Comparison of ENCODE assay signal across 15 cellular contexts in the genomic region with DNA sequence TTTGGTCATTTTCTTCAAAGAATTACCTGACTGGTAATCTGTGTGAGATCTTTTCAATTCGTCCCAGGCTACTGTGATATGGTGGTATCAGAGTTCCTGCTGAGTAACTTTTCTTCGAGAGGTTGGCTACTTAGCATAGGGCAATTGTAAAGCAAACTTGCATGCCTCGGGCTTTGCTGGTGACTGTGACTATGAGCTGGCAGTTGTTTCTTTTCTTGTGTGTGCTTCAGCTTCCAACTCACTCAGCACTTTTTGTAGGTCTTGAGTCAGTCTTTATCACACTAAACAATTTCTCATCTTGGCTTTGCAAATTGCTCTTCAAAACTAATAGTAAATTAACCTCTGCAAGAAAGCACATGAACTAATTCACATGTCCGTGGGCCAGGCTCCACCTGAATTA. TPM values are rescaled to one million over a fixed set of nuclear protein-coding genes. Genes with fewer than 3 reads are reported as not detected.
DNase-seq lines count a peak whose midpoint lies in the region; ATAC-seq and TF ChIP-seq lines count a peak whose summit lies in the region.
"Had no signal": no experiment of that assay in that cellular context is flagged by ENCODE, and none has a peak within 500 bp of the region (broad histone marks: within the 10 kb centered on the region; RNA-seq: fewer than 3 reads in every experiment).

No MANE protein-coding gene starts in this region.

- ATAC-seq in GM23338, result peak; percentile 58
- ATAC-seq in RWPE2 (ENCODE audit: low read depth), result peak; percentile 53
- ATAC-seq: lower lobe of right lung had no signal

- H3K4me3 Mint-ChIP-seq in GM23338, result no peak overlapping the region

- H3F3A ChIP-seq in GM23338 (replicated peaks; ENCODE audit: low read depth), result no peaks in the 10 kb centered on the region

- no peaks in the 10 kb centered on the region; the same call in 2 of the 3 replicates for H3K9me3 Mint-ChIP-seq in GM23338

- H3K9me2 ChIP-seq in GM23338 (ENCODE audit: insufficient read depth), result 0 out of 2 replicates have a peak, but pooled peaks cover 7% of the 10 kb centered on the region

- H3K27me3 ChIP-seq in GM23338 (ENCODE audit: insufficient read depth) (no peaks in the 10 kb centered on the region), RWPE2 (ENCODE audit: insufficient read depth, poor library complexity, severe bottlenecking) (no peaks in the 10 kb centered on the region), fibroblast of lung (ENCODE audit: control insufficient read depth, insufficient read depth, low read length) (no peaks in the 10 kb centered on the region)

- no peak overlapping the region for H3K27ac Mint-ChIP-seq in GM23338

- peaks cover 8% of the 10 kb centered on the region for H3K27me3 Mint-ChIP-seq in GM23338 (ENCODE audit: insufficient read depth, low read depth, poor library complexity)

- no peaks in the 10 kb centered on the region for H3K79me2 ChIP-seq in GM23338 (replicated peaks; ENCODE audit: insufficient read depth)
- H3K79me2 ChIP-seq in fibroblast of lung (ENCODE audit: control insufficient read depth, insufficient read depth, low read length), result no peaks in the 10 kb centered on the region

- no peak overlapping the region for H3K9ac ChIP-seq in fibroblast of lung (ENCODE audit: insufficient read depth, low read length)
- H3K9ac ChIP-seq: KMS-11 had no signal

- H3K4me1 ChIP-seq in GM23338 (ENCODE audit: insufficient read depth) (peaks cover 27% of the 10 kb centered on the region), RWPE2 (ENCODE audit: insufficient read depth, poor library complexity, severe bottlenecking) (peaks cover 30% of the 10 kb centered on the region), fibroblast of lung (ENCODE audit: control insufficient read depth, extremely low read depth, insufficient read depth, low read length) (peaks cover 8% of the 10 kb centered on the region)

- H3K36me3 Mint-ChIP-seq in GM23338 (ENCODE audit: low read depth), result no peaks in the 10 kb centered on the region; the same call in 2 of the 3 replicates

- no peak overlapping the region for H3K27ac ChIP-seq in GM23338 (ENCODE audit: low read depth)
- no peak overlapping the region for H3K27ac ChIP-seq in RWPE2 (ENCODE audit: poor library complexity, severe bottlenecking)
- no peak overlapping the region for H3K27ac ChIP-seq in fibroblast of lung (ENCODE audit: insufficient read depth, low read length)
- H3K27ac ChIP-seq: KMS-11, lower lobe of right lung, SK-N-MC, skin epidermis had no signal

- no peak overlapping the region for H3K4me3 ChIP-seq in GM23338
- no peak overlapping the region for H3K4me3 ChIP-seq in RWPE2 (ENCODE audit: severe bottlenecking)
- H3K4me3 ChIP-seq in fibroblast of lung (replicated peaks in 1 of 4; ENCODE audit: control extremely low read depth in 1 of 4, insufficient read depth in 1 of 4, low read depth in 3 of 4, low read length in 4 of 4), result no peak overlapping the region
- no peak overlapping the region for H3K4me3 ChIP-seq in retinal pigment epithelial cell (ENCODE audit: low read length)
- H3K4me3 ChIP-seq: lower lobe of right lung, SK-N-MC, skin epidermis had no signal

- peaks cover 38% of the 10 kb centered on the region for H3K4me1 Mint-ChIP-seq in GM23338

- H2AFZ ChIP-seq in GM23338, result no peak overlapping the region
- H2AFZ ChIP-seq in fibroblast of lung (ENCODE audit: low read length), result no peak overlapping the region

- TF ChIP-seq CTCF in GM23338 (conservative IDR thresholded peaks at IDR 0.05; ENCODE audit: low read depth in 2 of 2) (no peak), RWPE2 (IDR thresholded peaks at IDR 0.05; ENCODE audit: poor library complexity, severe bottlenecking) (no peak), fibroblast of lung (conservative IDR thresholded peaks at IDR 0.05 in 1 of 2, IDR thresholded peaks at IDR 0.05 in 1 of 2; ENCODE audit: low read depth in 1 of 2, low read length in 2 of 2) (no peak), retinal pigment epithelial cell (conservative IDR thresholded peaks at IDR 0.05; ENCODE audit: low read depth, low read length) (no peak)

- H3K4me2 ChIP-seq in GM23338, result no peak overlapping the region
- H3K4me2 ChIP-seq in fibroblast of lung (ENCODE audit: extremely low read depth, insufficient read depth, low read length), result no peak overlapping the region
- H3K4me2 ChIP-seq: KMS-11 had no signal

- no peaks in the 10 kb centered on the region for H3K36me3 ChIP-seq in GM23338 (ENCODE audit: insufficient read depth)
- H3K36me3 ChIP-seq in RWPE2 (ENCODE audit: low read depth), result no peaks in the 10 kb centered on the region
- H3K36me3 ChIP-seq in fibroblast of lung (ENCODE audit: control insufficient read depth, insufficient read depth, low read length), result no peaks in the 10 kb centered on the region
- H3K36me3 ChIP-seq: lower lobe of right lung had no signal

- peak; percentile 28 for DNase-seq in GM23338 (ENCODE audit: low spot score)
- no peak for DNase-seq in RWPE2 (ENCODE audit: low spot score)
- peak; percentile 34 to 78 for DNase-seq in fibroblast of lung (ENCODE audit: low read depth in 2 of 2)
- DNase-seq in retinal pigment epithelial cell (ENCODE audit: low read depth), result peak; percentile 54
- DNase-seq in NCI-H1694 (lab: John Stamatoyannopoulos, UW), result no peak
- DNase-seq in NOMO-1 treated with dmso at 0.1 percent for 144 hours (lab: John Stamatoyannopoulos, UW; ENCODE audit: unreplicated experiment), result no peak
- DNase-seq in HK-2 (ENCODE audit: unreplicated experiment), result no peak
- no peak for DNase-seq in midbrain (lab: John Stamatoyannopoulos, UW)
- DNase-seq: head of caudate nucleus, lower lobe of right lung, NCI-H2081, substantia nigra had no signal

- H3K9me3 ChIP-seq in RWPE2 (ENCODE audit: severe bottlenecking) (peaks cover 3% of the 10 kb centered on the region), fibroblast of lung (ENCODE audit: control insufficient read depth, insufficient read depth, low read depth, low read length) (no peaks in the 10 kb centered on the region)
- H3K9me3 ChIP-seq: lower lobe of right lung had no signal

- H4K20me1 ChIP-seq in GM23338 (replicated peaks; ENCODE audit: insufficient read depth) (no peaks in the 10 kb centered on the region), fibroblast of lung (ENCODE audit: control insufficient read depth, extremely low read depth, insufficient read depth, low read length) (no peaks in the 10 kb centered on the region)

TF ChIP-seq in GM23338, 12 proteins besides CTCF, POLR2A, EP300 and RAD21 (continues in another document):
- TF ChIP-seq NANOG (IDR thresholded peaks at IDR 0.05; ENCODE audit: borderline replicate concordance) (no peak), STAT1 (IDR thresholded peaks at IDR 0.05; ENCODE audit: unreplicated experiment) (no peak)

RNA-seq across cellular contexts. Expression of a gene that starts 44.3 kb away (rescaled TPM):
- total RNA-seq in GM23338 (2014; rRNA removed; shearing (Covaris generic)), result 15.5 and 17.4 TPM in 2 replicates
- 8.5 and 9.6 TPM in 2 replicates for polyA plus RNA-seq in GM23338 (2016; fragmentation: Nextera tagmentation; extraction: Ambion mirVana)
- 0.51 TPM in 1 of 2 replicates, not detected in the other for total RNA-seq in fibroblast of lung
- polyA plus RNA-seq in fibroblast of lung, result 0.43 TPM in 1 of 2 replicates, not detected in the other
- polyA plus RNA-seq in fibroblast of lung (2012), result 0.90 TPM in 1 of 2 replicates, not detected in the other
- not detected in 2 replicates for polyA minus RNA-seq in fibroblast of lung (ENCODE audit: low replicate concordance)

Comparison
In these comparisons a context has a peak if more than half of its experiments do, and no peak if none do; other contexts are left out.
1. DNase-seq: peak in GM23338 (single experiment), fibroblast of lung (2 of 2) and retinal pigment epithelial cell (single experiment); none in RWPE2 (single experiment), NCI-H1694 (single experiment), NOMO-1 treated with dmso at 0.1 percent for 144 hours (single experiment), HK-2 (single experiment) and midbrain (single experiment).
2. RNA of a gene that starts 44.3 kb away (total RNA-seq): 15.5 to 17.4 TPM in GM23338; 0.51 TPM in fibroblast of lung; every median in the first group is over 10 times any median in the second.